ENCODE assay signal across 8 cellular contexts in genomic region chr17:6755731-6756184, GRCh38. TPM values are rescaled to one million over a fixed set of nuclear protein-coding genes. Genes with fewer than 3 reads are reported as not detected.
DNase-seq lines count a peak whose midpoint lies in the region; ATAC-seq, FAIRE-seq and TF ChIP-seq lines count a peak whose summit lies in the region.

A gene with protein sequence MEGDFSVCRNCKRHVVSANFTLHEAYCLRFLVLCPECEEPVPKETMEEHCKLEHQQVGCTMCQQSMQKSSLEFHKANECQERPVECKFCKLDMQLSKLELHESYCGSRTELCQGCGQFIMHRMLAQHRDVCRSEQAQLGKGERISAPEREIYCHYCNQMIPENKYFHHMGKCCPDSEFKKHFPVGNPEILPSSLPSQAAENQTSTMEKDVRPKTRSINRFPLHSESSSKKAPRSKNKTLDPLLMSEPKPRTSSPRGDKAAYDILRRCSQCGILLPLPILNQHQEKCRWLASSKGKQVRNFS (plus strand): TSS chr17:6756046. CDS start chr17:6756079, 33 bp downstream.

- no peak for TF ChIP-seq POLR2A in ovary (IDR thresholded peaks at IDR 0.05)
- no peak for TF ChIP-seq POLR2A in H54 (IDR thresholded peaks at IDR 0.05; ENCODE audit: low read depth, low read length)

- H2AFZ ChIP-seq in Karpas-422 (ENCODE audit: low read length) (peak within 1 kb of the TSS; percentile 95), fibroblast of lung (ENCODE audit: low read length) (peak within 1 kb of the TSS; percentile 85)

- peak within 1 kb of the TSS; percentile 77 to 99 (median 96) for H3K27ac Mint-ChIP-seq in CD4-positive, alpha-beta memory T cell

- H3K9ac ChIP-seq in Karpas-422 (ENCODE audit: low read length) = peak within 1 kb of the TSS; percentile 58
- peak within 1 kb of the TSS; percentile 72 for H3K9ac ChIP-seq in fibroblast of lung (ENCODE audit: insufficient read depth, low read length)

- intact Hi-C loops in CD4-positive, alpha-beta memory T cell (cut with micrococcal nuclease) = loop anchor here (10.0 kb wide), 1 partner anchor 111 kb away; the partner anchor contains the start of genes KIAA0753 and TXNDC17
- intact Hi-C loops in ovary (cut with DNase I) = loop anchor here in 2 of 4 donors (5.0 to 10.0 kb wide), 3 partner anchors 43 to 259 kb away; partner anchors contain the start of genes RNASEK (in 1 of the 2) and SLC13A5 (in 1 of the 2)

- H3K36me3 ChIP-seq in CD4-positive, alpha-beta memory T cell (ENCODE audit: insufficient read depth, low read length) = peaks cover 18% of the 10 kb centered on the region
- no peaks in the 10 kb centered on the region for H3K36me3 ChIP-seq in Karpas-422 (ENCODE audit: insufficient read depth, low read length)
- peaks cover 3% of the 10 kb centered on the region for H3K36me3 ChIP-seq in fibroblast of lung (ENCODE audit: control insufficient read depth, insufficient read depth, low read length)
- H3K36me3 ChIP-seq in ovary = no peaks in the 10 kb centered on the region

- POLR2A ChIA-PET in CD4-positive, alpha-beta memory T cell (lab: Charles Lee; ENCODE audit: partially characterized antibody) = interaction anchor here (1.0 to 1.7 kb wide), 3 partner anchors 98 to 280 kb away, joined by 3 to 7 read pairs (median 3); partner anchors contain the start of genes KIAA0753 and SLC16A13

- H4K20me1 ChIP-seq in Karpas-422 (ENCODE audit: insufficient read depth, low read depth, low read length) (no peaks in the 10 kb centered on the region), fibroblast of lung (ENCODE audit: control insufficient read depth, extremely low read depth, insufficient read depth, low read length) (no peaks in the 10 kb centered on the region)

- DNase-seq in CD4-positive, alpha-beta memory T cell = peak; percentile 58 to 76 (median 60)
- DNase-seq in Karpas-422 (peak; percentile 47), fibroblast of lung (ENCODE audit: low read depth in 2 of 2) (peak in 1 of 2 donors; percentile 57), ovary (peak; percentile 32 to 59 (median 43)), H54 (ENCODE audit: insufficient read length, low spot score) (no peak)
- peak; percentile 43 for DNase-seq in activated CD8-positive, alpha-beta memory T cell treated with anti-CD3 and anti-CD28 coated beads, Interleukin-2, amount 50 U/mL, for 4 hours

- H3K4me2 ChIP-seq in Karpas-422 (ENCODE audit: low read depth, low read length, poor library complexity, severe bottlenecking) = peak within 1 kb of the TSS; percentile 61
- H3K4me2 ChIP-seq in fibroblast of lung (ENCODE audit: extremely low read depth, insufficient read depth, low read length) = peak within 1 kb of the TSS; percentile 93

- H3K9me2 ChIP-seq in Karpas-422 (replicated peaks; ENCODE audit: insufficient read depth, low read length) = no peaks in the 10 kb centered on the region

- CTCF ChIA-PET in CD4-positive, alpha-beta memory T cell (lab: Charles Lee; ENCODE audit: partially characterized antibody) = interaction anchor here (2.6 kb wide), 1 partner anchor 89 kb away, joined by 6 read pairs; no protein-coding TSS in a partner anchor

- 1 to 3% (median 1%) methylated on average over 14 of the region's 14 CpGs for WGBS in ovary, 3 donors

- no peaks in the 10 kb centered on the region for H3K27me3 Mint-ChIP-seq in CD4-positive, alpha-beta memory T cell

- H3K4me1 ChIP-seq in CD4-positive, alpha-beta memory T cell (ENCODE audit: insufficient read depth, low read length) = peaks cover 50% of the 10 kb centered on the region
- H3K4me1 ChIP-seq in Karpas-422 (ENCODE audit: low read length) = peaks cover 3% of the 10 kb centered on the region; the same call in 1 of the 2 replicates
- peaks cover 27% of the 10 kb centered on the region for H3K4me1 ChIP-seq in fibroblast of lung (ENCODE audit: control insufficient read depth, extremely low read depth, insufficient read depth, low read length)
- H3K4me1 ChIP-seq in ovary (ENCODE audit: insufficient read depth) = peaks cover 25% of the 10 kb centered on the region

- H3K79me2 ChIP-seq in Karpas-422 (ENCODE audit: low read length) (no peaks in the 10 kb centered on the region), fibroblast of lung (ENCODE audit: control insufficient read depth, insufficient read depth, low read length) (no peaks in the 10 kb centered on the region)

- H3K9me3 Mint-ChIP-seq in CD4-positive, alpha-beta memory T cell = peaks cover 0 to 3% (median 0%) of the 10 kb centered on the region in 8 donors

- peaks cover 34 to 35% of the 10 kb centered on the region in 2 donors for H3K36me3 Mint-ChIP-seq in CD4-positive, alpha-beta memory T cell

- TF ChIP-seq CTCF in fibroblast of lung (conservative IDR thresholded peaks at IDR 0.05 in 1 of 2, IDR thresholded peaks at IDR 0.05 in 1 of 2; ENCODE audit: low read depth in 1 of 2, low read length in 2 of 2) (no peak), ovary (IDR thresholded peaks at IDR 0.05) (no peak)

- peak within 1 kb of the TSS; percentile 64 for H3K27ac ChIP-seq in CD4-positive, alpha-beta memory T cell (ENCODE audit: low read depth, low read length)
- H3K27ac ChIP-seq in Karpas-422 (ENCODE audit: low read length) (no peak within 1 kb of the TSS), fibroblast of lung (ENCODE audit: insufficient read depth, low read length) (peak within 1 kb of the TSS; percentile 92), ovary (peak within 1 kb of the TSS; percentile 95 to 96)

- no peaks in the 10 kb centered on the region for H3K27me3 ChIP-seq in CD4-positive, alpha-beta memory T cell (ENCODE audit: insufficient read depth, low read length)
- H3K27me3 ChIP-seq in Karpas-422 (ENCODE audit: low read length) (no peaks in the 10 kb centered on the region), fibroblast of lung (ENCODE audit: control insufficient read depth, insufficient read depth, low read length) (no peaks in the 10 kb centered on the region), ovary (no peaks in the 10 kb centered on the region)

- H3K9me3 ChIP-seq in CD4-positive, alpha-beta memory T cell (ENCODE audit: control insufficient read depth in 1 of 2, low read length in 2 of 2) = no peaks in the 10 kb centered on the region
- no peaks in the 10 kb centered on the region for H3K9me3 ChIP-seq in Karpas-422 (ENCODE audit: low read length)
- H3K9me3 ChIP-seq in fibroblast of lung (ENCODE audit: control insufficient read depth, insufficient read depth, low read depth, low read length) = no peaks in the 10 kb centered on the region
- H3K9me3 ChIP-seq in ovary = no peaks in the 10 kb centered on the region

- ATAC-seq in HG03565 (IDR thresholded peaks at IDR 0.05; ENCODE audit: unreplicated experiment) (no peak), GM18858 (IDR thresholded peaks at IDR 0.05; ENCODE audit: unreplicated experiment) (no peak)

- FAIRE-seq in H54 (lab: Jason Lieb, UNC) = no peak

- H3K4me3 Mint-ChIP-seq in CD4-positive, alpha-beta memory T cell = peak within 1 kb of the TSS; percentile 95 to 100 (median 98)

- peaks cover 39 to 68% (median 53%) of the 10 kb centered on the region in 4 donors for H3K4me1 Mint-ChIP-seq in CD4-positive, alpha-beta memory T cell

- no peak for TF ChIP-seq EP300 in ovary (IDR thresholded peaks at IDR 0.05)

- peak within 1 kb of the TSS; percentile 68 to 77 for H3K4me3 ChIP-seq in CD4-positive, alpha-beta memory T cell (ENCODE audit: low read length in 2 of 2)
- peak within 1 kb of the TSS; percentile 58; the same call in 1 of the 2 replicates for H3K4me3 ChIP-seq in Karpas-422 (ENCODE audit: low read length)
- peak within 1 kb of the TSS; percentile 40 to 82 (median 61) for H3K4me3 ChIP-seq in fibroblast of lung (replicated peaks in 1 of 4; ENCODE audit: control extremely low read depth in 1 of 4, insufficient read depth in 1 of 4, low read depth in 3 of 4, low read length in 4 of 4)
- H3K4me3 ChIP-seq in ovary = peak within 1 kb of the TSS; percentile 56

RNA-seq across cellular contexts. Expression of the gene that starts here (rescaled TPM):
- total RNA-seq in CD4-positive, alpha-beta memory T cell = 10 to 100 TPM; 91.0 to 99.3 TPM
- polyA plus RNA-seq in CD4-positive, alpha-beta memory T cell = 10 to 100 TPM in 1 of 2 donors, 1 to 10 TPM in 1; 8.0 to 44.0 TPM
- total RNA-seq in Karpas-422 (2014; rRNA removed; shearing (Covaris generic); ENCODE audit: low replicate concordance) = 4.7 and 8.3 TPM in 2 replicates
- total RNA-seq in fibroblast of lung (57.5 and 98.9 TPM in 2 replicates), ovary (100 to 1,000 TPM in 2 of 7 donors, 10 to 100 TPM in 5; 33.3 to 111 (median 64.8) TPM)
- polyA plus RNA-seq in fibroblast of lung (3.2 and 3.5 TPM in 2 replicates), ovary (100 to 1,000 TPM in 1 of 2 donors, 10 to 100 TPM in 1; 81.4 to 105 TPM)
- 10.1 and 11.9 TPM in 2 replicates for polyA plus RNA-seq in fibroblast of lung (2012)
- 41.4 and 41.9 TPM in 2 replicates for polyA minus RNA-seq in fibroblast of lung (ENCODE audit: low replicate concordance)
